ENCODE assay signal across 1 cellular context in the genomic region with DNA sequence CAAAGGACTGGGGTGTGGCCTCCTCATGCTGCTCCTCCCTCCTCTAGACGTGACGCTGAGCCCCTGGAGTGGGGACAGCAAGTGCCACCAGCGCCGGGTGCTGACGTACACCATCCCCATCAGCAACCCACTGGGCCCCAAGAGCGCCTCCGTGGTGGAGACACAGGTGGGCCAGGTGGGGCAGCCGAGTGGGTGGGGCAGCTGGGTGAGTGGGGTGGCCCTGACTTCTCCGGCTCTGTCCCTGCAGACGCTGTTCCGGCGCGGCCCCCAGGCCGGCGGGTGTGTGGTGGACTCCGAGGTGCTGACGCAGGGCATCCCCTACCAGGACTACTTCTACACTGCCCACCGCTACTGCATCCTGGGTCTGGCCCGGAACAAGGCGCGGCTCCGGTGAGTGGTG.
TF ChIP-seq lines count a peak whose summit lies in the region.

No MANE protein-coding gene starts in this region.

TF ChIP-seq in HepG2, 621 proteins besides CTCF, POLR2A, EP300 and RAD21:
- TF ChIP-seq ZNF619 (CRISPR knock-in tag; IDR thresholded peaks at IDR 0.05) (no peak), ZKSCAN8 (CRISPR knock-in tag; IDR thresholded peaks at IDR 0.05; ENCODE audit: borderline replicate concordance) (no peak), ZNF446 (CRISPR knock-in tag; IDR thresholded peaks at IDR 0.05) (no peak), ATF7 (IDR thresholded peaks at IDR 0.05) (no peak), ATF7 (CRISPR knock-in tag; IDR thresholded peaks at IDR 0.05) (no peak), MXI1 (IDR thresholded peaks at IDR 0.05; ENCODE audit: borderline replicate concordance, low read depth, low read length) (no peak), AGO2 (optimal IDR thresholded peaks at IDR 0.05; ENCODE audit: low read depth, low read length) (peak; percentile 45), RBFOX2 (IDR thresholded peaks at IDR 0.05; ENCODE audit: low read depth, low read length) (peak; percentile 63)
- TF ChIP-seq, protein P1, sequence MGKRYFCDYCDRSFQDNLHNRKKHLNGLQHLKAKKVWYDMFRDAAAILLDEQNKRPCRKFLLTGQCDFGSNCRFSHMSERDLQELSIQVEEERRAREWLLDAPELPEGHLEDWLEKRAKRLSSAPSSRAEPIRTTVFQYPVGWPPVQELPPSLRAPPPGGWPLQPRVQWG (CRISPR knock-in tag; IDR thresholded peaks at IDR 0.05; ENCODE audit: borderline replicate concordance, low read depth), result no peak
- TF ChIP-seq, protein P2, sequence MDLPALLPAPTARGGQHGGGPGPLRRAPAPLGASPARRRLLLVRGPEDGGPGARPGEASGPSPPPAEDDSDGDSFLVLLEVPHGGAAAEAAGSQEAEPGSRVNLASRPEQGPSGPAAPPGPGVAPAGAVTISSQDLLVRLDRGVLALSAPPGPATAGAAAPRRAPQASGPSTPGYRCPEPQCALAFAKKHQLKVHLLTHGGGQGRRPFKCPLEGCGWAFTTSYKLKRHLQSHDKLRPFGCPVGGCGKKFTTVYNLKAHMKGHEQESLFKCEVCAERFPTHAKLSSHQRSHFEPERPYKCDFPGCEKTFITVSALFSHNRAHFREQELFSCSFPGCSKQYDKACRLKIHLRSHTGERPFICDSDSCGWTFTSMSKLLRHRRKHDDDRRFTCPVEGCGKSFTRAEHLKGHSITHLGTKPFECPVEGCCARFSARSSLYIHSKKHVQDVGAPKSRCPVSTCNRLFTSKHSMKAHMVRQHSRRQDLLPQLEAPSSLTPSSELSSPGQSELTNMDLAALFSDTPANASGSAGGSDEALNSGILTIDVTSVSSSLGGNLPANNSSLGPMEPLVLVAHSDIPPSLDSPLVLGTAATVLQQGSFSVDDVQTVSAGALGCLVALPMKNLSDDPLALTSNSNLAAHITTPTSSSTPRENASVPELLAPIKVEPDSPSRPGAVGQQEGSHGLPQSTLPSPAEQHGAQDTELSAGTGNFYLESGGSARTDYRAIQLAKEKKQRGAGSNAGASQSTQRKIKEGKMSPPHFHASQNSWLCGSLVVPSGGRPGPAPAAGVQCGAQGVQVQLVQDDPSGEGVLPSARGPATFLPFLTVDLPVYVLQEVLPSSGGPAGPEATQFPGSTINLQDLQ (CRISPR knock-in tag; IDR thresholded peaks at IDR 0.05), result no peak
- TF ChIP-seq, protein P3, sequence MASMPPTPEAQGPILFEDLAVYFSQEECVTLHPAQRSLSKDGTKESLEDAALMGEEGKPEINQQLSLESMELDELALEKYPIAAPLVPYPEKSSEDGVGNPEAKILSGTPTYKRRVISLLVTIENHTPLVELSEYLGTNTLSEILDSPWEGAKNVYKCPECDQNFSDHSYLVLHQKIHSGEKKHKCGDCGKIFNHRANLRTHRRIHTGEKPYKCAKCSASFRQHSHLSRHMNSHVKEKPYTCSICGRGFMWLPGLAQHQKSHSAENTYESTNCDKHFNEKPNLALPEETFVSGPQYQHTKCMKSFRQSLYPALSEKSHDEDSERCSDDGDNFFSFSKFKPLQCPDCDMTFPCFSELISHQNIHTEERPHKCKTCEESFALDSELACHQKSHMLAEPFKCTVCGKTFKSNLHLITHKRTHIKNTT (CRISPR knock-in tag; IDR thresholded peaks at IDR 0.05), result no peak
